In the genomic region with DNA sequence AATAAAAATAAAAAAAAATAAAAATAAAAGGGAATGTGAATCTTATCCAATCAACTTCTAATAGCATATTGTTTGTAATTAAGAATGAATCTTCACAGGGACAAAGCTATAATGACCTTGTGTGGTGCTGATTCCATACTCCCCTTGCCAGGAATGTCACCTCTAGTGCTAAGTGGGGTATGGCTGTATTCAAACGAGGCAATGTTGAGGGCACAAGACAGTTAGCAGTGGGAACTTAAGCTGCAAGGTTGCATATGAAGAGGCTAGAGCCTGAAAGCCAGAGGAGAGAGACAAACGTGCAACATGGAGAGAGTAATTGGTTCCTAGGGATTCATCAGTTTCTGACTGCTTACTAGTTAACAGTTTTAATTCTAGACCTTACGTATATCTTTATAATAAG, we compare ENCODE assay signal across 27 cellular contexts. TPM values are rescaled to one million over a fixed set of nuclear protein-coding genes. Genes with fewer than 3 reads are reported as not detected.
DNase-seq lines count a peak whose midpoint lies in the region; ATAC-seq, FAIRE-seq and TF ChIP-seq lines count a peak whose summit lies in the region.
"Had no signal": no experiment of that assay in that cellular context is flagged by ENCODE, and none has a peak within 500 bp of the region (broad histone marks: within the 10 kb centered on the region; RNA-seq: fewer than 3 reads in every experiment).

No MANE protein-coding gene starts in this region.

- TF ChIP-seq CTCF in astrocyte (IDR thresholded peaks at IDR 0.05; ENCODE audit: insufficient read depth, low read depth, low read length): no peak

- no peak overlapping the region for H3K4me2 ChIP-seq in astrocyte (ENCODE audit: low read length)
- H3K4me2 ChIP-seq: A549; BLaER1 treated with 17β-estradiol and CSF1 and Interleukin-3, amounts not matched to agents 10 nM and 100 nM had no signal

- peak overlapping the region; percentile 16 for H2AFZ ChIP-seq in astrocyte (ENCODE audit: low read depth, low read length)

- H3K27ac Mint-ChIP-seq in astrocyte (ENCODE audit: unreplicated experiment): no peak overlapping the region
- H3K27ac Mint-ChIP-seq: CD14-positive monocyte; CD4-positive, alpha-beta T cell; CD8-positive, alpha-beta memory T cell had no signal

- peak; percentile 53 for DNase-seq in NCI-H82 (lab: John Stamatoyannopoulos, UW)
- DNase-seq in NCI-H82 treated with DMSO at 0.1 percent for 48 hours (lab: John Stamatoyannopoulos, UW; ENCODE audit: unreplicated experiment): no peak
- DNase-seq in left ventricle myocardium superior: no peak
- no peak for DNase-seq in left cardiac atrium
- no peak for DNase-seq in astrocyte (ENCODE audit: low read depth)
- peak; percentile 9 for DNase-seq in iPS-NIHi11 (ENCODE audit: low spot score)
- DNase-seq in activated naive CD4-positive, alpha-beta T cell treated with Interleukin-2 at 50 U/mL for 16 hours: no peak
- DNase-seq in midbrain (lab: John Stamatoyannopoulos, UW): no peak
- DNase-seq: 8988T; ACHN; AML-193; BE2C; CD4-positive, alpha-beta T cell; CD8-positive, alpha-beta memory T cell; DMS 273 treated with DMSO at 0.1 percent for 48 hours; DMS79; EL; GDM1; GOT3; H9 had no signal

- no peaks in the 10 kb centered on the region for H3K36me3 ChIP-seq in astrocyte (ENCODE audit: insufficient read depth, low read length)
- H3K36me3 ChIP-seq: BE2C; BLaER1 treated with 17β-estradiol and CSF1 and Interleukin-3, amounts not matched to agents 10 nM and 100 nM had no signal

- no peaks in the 10 kb centered on the region for H4K20me1 ChIP-seq in astrocyte (ENCODE audit: insufficient read depth, low read length)
- H4K20me1 ChIP-seq: BLaER1 treated with 17β-estradiol and CSF1 and Interleukin-3, amounts not matched to agents 10 nM and 100 nM had no signal

- no peak overlapping the region for H3K4me3 ChIP-seq in astrocyte (ENCODE audit: insufficient read depth, low read depth, low read length)
- H3K4me3 ChIP-seq: A549; BLaER1 treated with 17β-estradiol and CSF1 and Interleukin-3, amounts not matched to agents 10 nM and 100 nM; GM12878 had no signal

- H3K4me1 ChIP-seq in astrocyte (ENCODE audit: insufficient read depth, low read length): peaks cover 9% of the 10 kb centered on the region
- H3K4me1 ChIP-seq: A549; BE2C; BLaER1 treated with 17β-estradiol and CSF1 and Interleukin-3, amounts not matched to agents 10 nM and 100 nM had no signal

- H3K27ac ChIP-seq in astrocyte (ENCODE audit: low read depth, low read length): no peak overlapping the region
- H3K27ac ChIP-seq: A549; BLaER1 treated with 17β-estradiol and CSF1 and Interleukin-3, amounts not matched to agents 10 nM and 100 nM had no signal

- intact Hi-C loops in left ventricle myocardium superior (cut with micrococcal nuclease): no loop called here
- intact Hi-C loops in left cardiac atrium (cut with DNase I): no loop called here

- H3K27me3 ChIP-seq in astrocyte (ENCODE audit: insufficient read depth, low read length): no peaks in the 10 kb centered on the region
- H3K27me3 ChIP-seq: BE2C; BLaER1 treated with 17β-estradiol and CSF1 and Interleukin-3, amounts not matched to agents 10 nM and 100 nM had no signal

- H3K9ac ChIP-seq in astrocyte (ENCODE audit: low read length): no peak overlapping the region
- H3K9ac ChIP-seq: BLaER1 treated with 17β-estradiol and CSF1 and Interleukin-3, amounts not matched to agents 10 nM and 100 nM had no signal

- no peak for FAIRE-seq in astrocyte (lab: Jason Lieb, UNC)
- FAIRE-seq: A549, D721Med, GM12878, GM18507 had no signal

- no peak overlapping the region for H3K4me3 Mint-ChIP-seq in astrocyte (ENCODE audit: unreplicated experiment)
- H3K4me3 Mint-ChIP-seq: CD14-positive monocyte; CD4-positive, alpha-beta T cell; CD8-positive, alpha-beta memory T cell; H9 had no signal

- no peaks in the 10 kb centered on the region for H3K9me3 ChIP-seq in astrocyte (ENCODE audit: insufficient read depth, low read depth, low read length)
- H3K9me3 ChIP-seq: A549; BE2C; BLaER1 treated with 17β-estradiol and CSF1 and Interleukin-3, amounts not matched to agents 10 nM and 100 nM had no signal

- no peaks in the 10 kb centered on the region for H3K9me3 Mint-ChIP-seq in astrocyte (ENCODE audit: unreplicated experiment)

- peaks cover 3% of the 10 kb centered on the region for H3K4me1 Mint-ChIP-seq in astrocyte (ENCODE audit: low read depth, unreplicated experiment)
- H3K4me1 Mint-ChIP-seq: CD14-positive monocyte; CD8-positive, alpha-beta memory T cell had no signal

- no peaks in the 10 kb centered on the region for H3K27me3 Mint-ChIP-seq in astrocyte (ENCODE audit: low read depth, unreplicated experiment)
- H3K27me3 Mint-ChIP-seq: CD8-positive, alpha-beta memory T cell had no signal

- H3K79me2 ChIP-seq in astrocyte (ENCODE audit: insufficient read depth, low read length): no peaks in the 10 kb centered on the region

- H3K36me3 Mint-ChIP-seq in astrocyte (ENCODE audit: low read depth, unreplicated experiment): no peaks in the 10 kb centered on the region
- H3K36me3 Mint-ChIP-seq: CD14-positive monocyte; CD8-positive, alpha-beta memory T cell had no signal

- ATAC-seq in left ventricle myocardium superior (peak; percentile 24), left cardiac atrium (no peak)
- ATAC-seq: A549, GM12878, HCT116 had no signal

RNA-seq across cellular contexts. Expression of gene CSNK1A1L, which starts 43.9 kb away (rescaled TPM):
- total RNA-seq in left ventricle myocardium superior (not detected), left cardiac atrium (not detected), astrocyte (not detected in 2 replicates)
- total RNA-seq: CD4-positive, alpha-beta T cell; CD8-positive, alpha-beta memory T cell; GM12878; H9 had no signal

Comparison
In these comparisons a context has a peak if more than half of its experiments do, and no peak if none do; other contexts are left out.
1. DNase-seq: peak in NCI-H82 (single experiment) and iPS-NIHi11 (single experiment); none in NCI-H82 treated with DMSO at 0.1 percent for 48 hours (single experiment), left ventricle myocardium superior (single experiment), left cardiac atrium (single experiment), astrocyte (single experiment), activated naive CD4-positive, alpha-beta T cell treated with Interleukin-2 at 50 U/mL for 16 hours (single experiment) and midbrain (single experiment).